In the genomic region with DNA sequence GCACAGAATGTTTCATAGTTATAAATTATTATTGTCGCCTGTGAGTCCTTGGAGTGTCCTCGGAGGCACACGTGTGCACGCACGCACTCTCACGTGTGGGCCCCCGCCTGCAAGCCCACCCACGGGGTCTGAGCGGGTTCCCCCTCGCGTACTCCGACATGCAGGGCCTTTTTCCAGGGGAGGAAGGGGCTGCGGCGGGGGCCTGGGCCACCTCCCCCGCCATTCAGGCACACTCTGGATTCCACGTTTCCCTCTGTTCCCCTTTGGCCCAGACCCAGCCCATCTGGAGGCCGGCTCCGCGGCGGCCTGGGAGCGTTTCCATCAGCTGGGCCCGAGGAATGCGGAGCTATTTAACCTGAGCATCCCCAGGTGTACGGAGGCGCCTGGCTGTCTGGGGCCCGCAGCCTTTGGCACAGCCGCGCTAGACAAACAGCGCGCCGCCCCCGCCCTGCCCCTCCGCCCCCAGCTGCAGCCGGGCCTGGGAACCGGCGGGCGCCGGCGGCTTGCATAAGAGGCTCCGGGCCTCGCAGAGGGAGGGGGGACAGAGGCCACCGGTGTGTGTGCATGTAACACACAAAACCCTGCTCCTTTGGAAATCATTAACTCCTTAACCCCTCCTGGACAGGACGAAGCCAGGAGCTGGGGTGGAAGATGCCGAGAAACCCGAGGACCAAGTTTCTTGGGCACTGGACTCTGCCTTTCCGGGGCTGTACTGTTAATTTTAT, we compare ENCODE assay signal across 9 cellular contexts. TPM values are rescaled to one million over a fixed set of nuclear protein-coding genes. Genes with fewer than 3 reads are reported as not detected.
DNase-seq lines count a peak whose midpoint lies in the region; ATAC-seq and TF ChIP-seq lines count a peak whose summit lies in the region.
"Had no signal": no experiment of that assay in that cellular context is flagged by ENCODE, and none has a peak within 500 bp of the region (broad histone marks: within the 10 kb centered on the region; RNA-seq: fewer than 3 reads in every experiment).

No MANE protein-coding gene starts in this region.

- no peak for TF ChIP-seq CTCF in epithelial cell of esophagus (IDR thresholded peaks at IDR 0.05; ENCODE audit: insufficient read depth, low read depth, low read length, missing control alignments)
- no peak for TF ChIP-seq CTCF in mesothelial cell of epicardium (IDR thresholded peaks at IDR 0.05; ENCODE audit: unreplicated experiment)

- ATAC-seq in GM21367 (IDR thresholded peaks at IDR 0.05; ENCODE audit: unreplicated experiment), result no peak

- no peaks in the 10 kb centered on the region for H3K9me3 Mint-ChIP-seq in mesothelial cell of epicardium
- H3K9me3 Mint-ChIP-seq in activated naive CD8-positive, alpha-beta T cell treated with anti-CD3 and anti-CD28 coated beads for 36 hours, result no peaks in the 10 kb centered on the region
- H3K9me3 Mint-ChIP-seq: T-helper 1 cell treated with Interleukin-12 subunit alpha and Interleukin-12 subunit beta and Interleukin-4 antibody, amounts not matched to agents 30 μg/mL and 1 μg/mL, for 36 hours had no signal

- peak overlapping the region; percentile 100 for H3K27ac Mint-ChIP-seq in mesothelial cell of epicardium
- H3K27ac Mint-ChIP-seq in activated naive CD8-positive, alpha-beta T cell treated with anti-CD3 and anti-CD28 coated beads for 36 hours, result no peak overlapping the region
- H3K27ac Mint-ChIP-seq: T-helper 1 cell treated with Interleukin-12 subunit alpha and Interleukin-12 subunit beta and Interleukin-4 antibody, amounts not matched to agents 30 μg/mL and 1 μg/mL, for 36 hours had no signal

- peaks cover 13% of the 10 kb centered on the region for H3K36me3 Mint-ChIP-seq in mesothelial cell of epicardium
- no peaks in the 10 kb centered on the region for H3K36me3 Mint-ChIP-seq in activated naive CD8-positive, alpha-beta T cell treated with anti-CD3 and anti-CD28 coated beads for 36 hours

- H3K27me3 Mint-ChIP-seq in mesothelial cell of epicardium (ENCODE audit: low read depth), result no peaks in the 10 kb centered on the region
- H3K27me3 Mint-ChIP-seq in activated naive CD8-positive, alpha-beta T cell treated with anti-CD3 and anti-CD28 coated beads for 36 hours, result peaks cover 78% of the 10 kb centered on the region

- H3K4me3 Mint-ChIP-seq in mesothelial cell of epicardium, result peak overlapping the region; percentile 98
- no peak overlapping the region for H3K4me3 Mint-ChIP-seq in activated naive CD8-positive, alpha-beta T cell treated with anti-CD3 and anti-CD28 coated beads for 36 hours
- H3K4me3 Mint-ChIP-seq: T-helper 1 cell treated with Interleukin-12 subunit alpha and Interleukin-12 subunit beta and Interleukin-4 antibody, amounts not matched to agents 30 μg/mL and 1 μg/mL, for 36 hours had no signal

- DNase-seq in NCI-H1436 (lab: John Stamatoyannopoulos, UW) (peak; percentile 79), NCI-H1436 treated with DMSO at 0.1 percent for 48 hours (lab: John Stamatoyannopoulos, UW) (no peak), NCI-H82 (lab: John Stamatoyannopoulos, UW) (peak; percentile 84), epithelial cell of esophagus (ENCODE audit: low read depth) (peak; percentile 74), mesothelial cell of epicardium (ENCODE audit: low spot score in 2 of 2, unreplicated experiment in 2 of 2) (peak; percentile 82 to 90)
- DNase-seq in activated naive CD4-positive, alpha-beta T cell treated with Interleukin-2 at 50 U/mL for 16 hours, result no peak
- no peak for DNase-seq in activated naive CD8-positive, alpha-beta T cell treated with anti-CD3 and anti-CD28 coated beads for 36 hours

- H3K4me3 ChIP-seq in epithelial cell of esophagus (ENCODE audit: low read length), result no peak overlapping the region

- peaks cover 56% of the 10 kb centered on the region for H3K4me1 Mint-ChIP-seq in mesothelial cell of epicardium
- peaks cover 25% of the 10 kb centered on the region for H3K4me1 Mint-ChIP-seq in activated naive CD8-positive, alpha-beta T cell treated with anti-CD3 and anti-CD28 coated beads for 36 hours

RNA-seq across cellular contexts. Expression of a gene that starts 3.3 kb away (rescaled TPM):
- total RNA-seq in mesothelial cell of epicardium, result 374 to 378 TPM (median 377 TPM) in 3 replicates
- total RNA-seq in activated naive CD8-positive, alpha-beta T cell treated with anti-CD3 and anti-CD28 coated beads for 36 hours, result under 1 TPM; 0.36 to 0.37 TPM

RNA-seq across cellular contexts. Expression of a gene that starts 29.3 kb away (rescaled TPM):
- total RNA-seq in mesothelial cell of epicardium, result 0.34 TPM in 1 of 3 replicates, not detected in the others
- not detected for total RNA-seq in activated naive CD8-positive, alpha-beta T cell treated with anti-CD3 and anti-CD28 coated beads for 36 hours

Comparison
In these comparisons a context has a peak if more than half of its experiments do, and no peak if none do; other contexts are left out.
1. DNase-seq: peak in NCI-H1436 (single experiment), NCI-H82 (single experiment), epithelial cell of esophagus (single experiment) and mesothelial cell of epicardium (2 of 2); none in NCI-H1436 treated with DMSO at 0.1 percent for 48 hours (single experiment), activated naive CD4-positive, alpha-beta T cell treated with Interleukin-2 at 50 U/mL for 16 hours (single experiment) and activated naive CD8-positive, alpha-beta T cell treated with anti-CD3 and anti-CD28 coated beads for 36 hours (single experiment).
2. RNA of a gene that starts 3.3 kb away (total RNA-seq): 374 to 378 TPM in mesothelial cell of epicardium; 0.36 to 0.37 TPM in activated naive CD8-positive, alpha-beta T cell treated with anti-CD3 and anti-CD28 coated beads for 36 hours; every median in the first group is over 100 times any median in the second.